Comparison of ENCODE assay signal across 1 cellular context in the genomic region with DNA sequence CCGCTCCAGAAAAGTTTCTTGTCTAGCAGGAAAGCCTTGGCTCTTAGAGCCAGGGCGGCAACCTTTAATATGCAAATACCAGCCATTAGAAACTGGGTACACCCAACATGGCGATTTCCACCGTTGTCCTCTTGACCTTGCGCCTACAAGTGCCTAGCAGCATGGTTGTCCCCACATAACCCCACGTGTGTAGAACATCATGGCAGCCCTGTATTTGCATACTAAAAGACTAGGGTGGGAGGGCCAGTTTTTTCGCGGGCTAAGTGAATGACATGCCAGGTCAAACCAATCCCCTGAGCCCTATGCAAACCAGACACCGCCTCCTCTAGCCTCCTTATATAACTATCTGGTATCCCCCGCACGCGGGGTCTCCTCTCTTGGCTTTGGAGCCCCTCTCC.
TF ChIP-seq lines count a peak whose summit lies in the region.

No MANE protein-coding gene starts in this region.

TF ChIP-seq in GM23338, 12 proteins besides CTCF, POLR2A, EP300 and RAD21 (continued from another document):
- TF ChIP-seq, protein P1, sequence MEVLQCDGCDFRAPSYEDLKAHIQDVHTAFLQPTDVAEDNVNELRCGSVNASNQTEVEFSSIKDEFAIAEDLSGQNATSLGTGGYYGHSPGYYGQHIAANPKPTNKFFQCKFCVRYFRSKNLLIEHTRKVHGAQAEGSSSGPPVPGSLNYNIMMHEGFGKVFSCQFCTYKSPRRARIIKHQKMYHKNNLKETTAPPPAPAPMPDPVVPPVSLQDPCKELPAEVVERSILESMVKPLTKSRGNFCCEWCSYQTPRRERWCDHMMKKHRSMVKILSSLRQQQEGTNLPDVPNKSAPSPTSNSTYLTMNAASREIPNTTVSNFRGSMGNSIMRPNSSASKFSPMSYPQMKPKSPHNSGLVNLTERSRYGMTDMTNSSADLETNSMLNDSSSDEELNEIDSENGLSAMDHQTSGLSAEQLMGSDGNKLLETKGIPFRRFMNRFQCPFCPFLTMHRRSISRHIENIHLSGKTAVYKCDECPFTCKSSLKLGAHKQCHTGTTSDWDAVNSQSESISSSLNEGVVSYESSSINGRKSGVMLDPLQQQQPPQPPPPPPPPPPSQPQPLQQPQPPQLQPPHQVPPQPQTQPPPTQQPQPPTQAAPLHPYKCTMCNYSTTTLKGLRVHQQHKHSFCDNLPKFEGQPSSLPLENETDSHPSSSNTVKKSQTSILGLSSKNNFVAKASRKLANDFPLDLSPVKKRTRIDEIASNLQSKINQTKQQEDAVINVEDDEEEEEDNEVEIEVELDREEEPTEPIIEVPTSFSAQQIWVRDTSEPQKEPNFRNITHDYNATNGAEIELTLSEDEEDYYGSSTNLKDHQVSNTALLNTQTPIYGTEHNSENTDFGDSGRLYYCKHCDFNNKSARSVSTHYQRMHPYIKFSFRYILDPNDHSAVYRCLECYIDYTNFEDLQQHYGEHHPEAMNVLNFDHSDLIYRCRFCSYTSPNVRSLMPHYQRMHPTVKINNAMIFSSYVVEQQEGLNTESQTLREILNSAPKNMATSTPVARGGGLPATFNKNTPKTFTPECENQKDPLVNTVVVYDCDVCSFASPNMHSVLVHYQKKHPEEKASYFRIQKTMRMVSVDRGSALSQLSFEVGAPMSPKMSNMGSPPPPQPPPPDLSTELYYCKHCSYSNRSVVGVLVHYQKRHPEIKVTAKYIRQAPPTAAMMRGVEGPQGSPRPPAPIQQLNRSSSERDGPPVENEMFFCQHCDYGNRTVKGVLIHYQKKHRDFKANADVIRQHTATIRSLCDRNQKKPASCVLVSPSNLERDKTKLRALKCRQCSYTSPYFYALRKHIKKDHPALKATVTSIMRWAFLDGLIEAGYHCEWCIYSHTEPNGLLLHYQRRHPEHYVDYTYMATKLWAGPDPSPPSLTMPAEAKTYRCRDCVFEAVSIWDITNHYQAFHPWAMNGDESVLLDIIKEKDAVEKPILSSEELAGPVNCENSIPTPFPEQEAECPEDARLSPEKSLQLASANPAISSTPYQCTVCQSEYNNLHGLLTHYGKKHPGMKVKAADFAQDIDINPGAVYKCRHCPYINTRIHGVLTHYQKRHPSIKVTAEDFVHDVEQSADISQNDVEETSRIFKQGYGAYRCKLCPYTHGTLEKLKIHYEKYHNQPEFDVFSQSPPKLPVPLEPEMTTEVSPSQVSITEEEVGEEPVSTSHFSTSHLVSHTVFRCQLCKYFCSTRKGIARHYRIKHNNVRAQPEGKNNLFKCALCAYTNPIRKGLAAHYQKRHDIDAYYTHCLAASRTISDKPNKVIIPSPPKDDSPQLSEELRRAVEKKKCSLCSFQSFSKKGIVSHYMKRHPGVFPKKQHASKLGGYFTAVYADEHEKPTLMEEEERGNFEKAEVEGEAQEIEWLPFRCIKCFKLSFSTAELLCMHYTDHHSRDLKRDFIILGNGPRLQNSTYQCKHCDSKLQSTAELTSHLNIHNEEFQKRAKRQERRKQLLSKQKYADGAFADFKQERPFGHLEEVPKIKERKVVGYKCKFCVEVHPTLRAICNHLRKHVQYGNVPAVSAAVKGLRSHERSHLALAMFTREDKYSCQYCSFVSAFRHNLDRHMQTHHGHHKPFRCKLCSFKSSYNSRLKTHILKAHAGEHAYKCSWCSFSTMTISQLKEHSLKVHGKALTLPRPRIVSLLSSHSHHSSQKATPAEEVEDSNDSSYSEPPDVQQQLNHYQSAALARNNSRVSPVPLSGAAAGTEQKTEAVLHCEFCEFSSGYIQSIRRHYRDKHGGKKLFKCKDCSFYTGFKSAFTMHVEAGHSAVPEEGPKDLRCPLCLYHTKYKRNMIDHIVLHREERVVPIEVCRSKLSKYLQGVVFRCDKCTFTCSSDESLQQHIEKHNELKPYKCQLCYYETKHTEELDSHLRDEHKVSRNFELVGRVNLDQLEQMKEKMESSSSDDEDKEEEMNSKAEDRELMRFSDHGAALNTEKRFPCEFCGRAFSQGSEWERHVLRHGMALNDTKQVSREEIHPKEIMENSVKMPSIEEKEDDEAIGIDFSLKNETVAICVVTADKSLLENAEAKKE (CRISPR knock-in tag; IDR thresholded peaks at IDR 0.05) = 0 out of 2 replicates have a peak, but pooled peaks have one; percentile 21
TF ChIP-seq in GM23338: peak in this region for 1.
